15 cellular contexts compared by ENCODE assay signal in the genomic region with DNA sequence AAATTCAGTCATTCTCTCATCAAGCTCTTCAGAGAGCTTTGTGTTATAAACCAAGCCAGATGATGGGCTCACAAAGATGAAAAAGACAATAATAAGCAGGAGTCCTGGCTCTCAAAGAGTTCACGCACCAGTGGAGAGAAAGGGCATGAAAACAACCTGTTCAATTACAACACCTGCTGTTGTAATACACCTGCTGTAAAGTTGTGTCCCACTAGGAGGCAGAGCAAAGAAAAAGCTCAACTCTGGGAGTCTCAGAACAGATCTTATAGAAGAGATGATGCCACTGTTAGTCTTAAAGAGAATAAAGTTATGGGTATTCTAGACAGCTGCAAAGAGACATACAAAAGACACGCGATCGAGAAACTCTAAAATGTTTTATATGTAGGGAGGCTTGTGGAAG.
DNase-seq lines count a peak whose midpoint lies in the region; ATAC-seq and TF ChIP-seq lines count a peak whose summit lies in the region.
"Had no signal": no experiment of that assay in that cellular context is flagged by ENCODE, and none has a peak within 500 bp of the region (broad histone marks: within the 10 kb centered on the region; RNA-seq: fewer than 3 reads in every experiment).

No MANE protein-coding gene starts in this region.

- no peak overlapping the region for H3K4me3 ChIP-seq in OCI-LY3 (ENCODE audit: low read length)
- H3K4me3 ChIP-seq: body of pancreas, right lobe of liver had no signal

- H4K20me1 ChIP-seq in OCI-LY3 (ENCODE audit: insufficient read depth, low read length), result no peaks in the 10 kb centered on the region

- H3K27me3 ChIP-seq in OCI-LY3 (ENCODE audit: low read depth, low read length), result no peaks in the 10 kb centered on the region
- H3K27me3 ChIP-seq: body of pancreas, right lobe of liver had no signal

- CTCF ChIA-PET in Calu3 (lab: Charles Lee), result interaction anchor here (0.9 to 1.3 kb wide), 4 partner anchors 11 to 103 kb away, joined by 3 to 5 read pairs (median 4); no protein-coding TSS in a partner anchor

- BruUV-seq in Calu3 (replicated peaks; lab: Mats Ljungman, UMichigan), result no TSS peak

- no peak overlapping the region for H3K9ac ChIP-seq in OCI-LY3 (ENCODE audit: low read length)

- H3K27ac ChIP-seq in OCI-LY3 (ENCODE audit: low read length), result no peak overlapping the region
- H3K27ac ChIP-seq: body of pancreas, right lobe of liver had no signal

- no peaks in the 10 kb centered on the region for H3K9me3 ChIP-seq in OCI-LY3 (ENCODE audit: insufficient read depth, low read length)
- H3K9me3 ChIP-seq: body of pancreas, right lobe of liver had no signal

- no peaks in the 10 kb centered on the region for H3K4me1 Mint-ChIP-seq in Calu3 (ENCODE audit: low read depth, unreplicated experiment)

- H3K27ac Mint-ChIP-seq in Calu3 (ENCODE audit: unreplicated experiment), result peak overlapping the region; percentile 4
- H3K27ac Mint-ChIP-seq: B cell had no signal

- no peaks in the 10 kb centered on the region for H3K36me3 ChIP-seq in OCI-LY3 (replicated peaks; ENCODE audit: low read depth, low read length)
- H3K36me3 ChIP-seq: right lobe of liver had no signal

- TF ChIP-seq CTCF in Calu3 (IDR thresholded peaks at IDR 0.05; ENCODE audit: unreplicated experiment) (peak; percentile 28), OCI-LY3 (IDR thresholded peaks at IDR 0.05; ENCODE audit: low read depth, low read length) (0 out of 2 replicates have a peak, but pooled peaks have one; percentile 5)

- no peaks in the 10 kb centered on the region for H3K27me3 Mint-ChIP-seq in Calu3 (ENCODE audit: unreplicated experiment)

- no peaks in the 10 kb centered on the region for H3K4me1 ChIP-seq in OCI-LY3 (ENCODE audit: low read length)
- H3K4me1 ChIP-seq: body of pancreas, right lobe of liver had no signal

- peak; percentile 26 for ATAC-seq in left lobe of liver
- no peak for ATAC-seq in stimulated activated naive CD8-positive, alpha-beta T cell treated with anti-CD3 and anti-CD28 coated beads, Interleukin-15, Interleukin-2, amounts not matched to agents 100 U/mL and 50 U/mL, for 24 hours
- no peak for ATAC-seq in GM21529 (IDR thresholded peaks at IDR 0.05; ENCODE audit: unreplicated experiment)
- ATAC-seq: body of pancreas had no signal

- H3K79me2 ChIP-seq in OCI-LY3 (ENCODE audit: low read length), result no peaks in the 10 kb centered on the region

- intact Hi-C loops in Calu3 (cut with micrococcal nuclease; ENCODE audit: unreplicated experiment), result no loop called here

- DNase-seq in Calu3, result no peak
- DNase-seq in NCI-H187 (lab: John Stamatoyannopoulos, UW), result peak; percentile 67
- DNase-seq in left lobe of liver (ENCODE audit: low spot score), result no peak
- DNase-seq in stimulated activated naive CD8-positive, alpha-beta T cell treated with anti-CD3 and anti-CD28 coated beads, Interleukin-15, Interleukin-2, amounts not matched to agents 100 U/mL and 50 U/mL, for 24 hours, result no peak
- DNase-seq in LoVo (ENCODE audit: low spot score), result no peak
- DNase-seq in islet precursor cell, result no peak
- DNase-seq: activated naive CD4-positive, alpha-beta T cell; body of pancreas; NCI-H1930; right lobe of liver; stimulated activated CD4-positive, alpha-beta T cell treated with anti-CD3 and anti-CD28 coated beads, Interleukin-4, amount 100 ng/mL, for 4 hours; stimulated activated naive CD4-positive, alpha-beta T cell treated with Interleukin-2 at 50 U/mL for 16 hours had no signal

- no peak overlapping the region for H2AFZ ChIP-seq in OCI-LY3 (ENCODE audit: low read depth, low read length)

- H3K4me2 ChIP-seq in OCI-LY3 (ENCODE audit: low read length), result no peak overlapping the region

- peaks cover 16% of the 10 kb centered on the region for H3K36me3 Mint-ChIP-seq in Calu3 (ENCODE audit: insufficient read depth, unreplicated experiment)

- H3K4me3 Mint-ChIP-seq in Calu3 (ENCODE audit: low read depth, unreplicated experiment), result no peak overlapping the region
- H3K4me3 Mint-ChIP-seq: B cell had no signal

- H3K9me3 Mint-ChIP-seq in Calu3 (ENCODE audit: low read depth, unreplicated experiment), result peaks cover 2% of the 10 kb centered on the region

Comparison
In these comparisons a context has a peak if more than half of its experiments do, and no peak if none do; other contexts are left out.
1. DNase-seq: peak in NCI-H187 (2 of 2); none in Calu3 (single experiment), left lobe of liver (single experiment), stimulated activated naive CD8-positive, alpha-beta T cell treated with anti-CD3 and anti-CD28 coated beads, Interleukin-15, Interleukin-2, amounts not matched to agents 100 U/mL and 50 U/mL, for 24 hours (single experiment), LoVo (single experiment) and islet precursor cell (single experiment).